1 cellular context compared by ENCODE assay signal in the genomic region with DNA sequence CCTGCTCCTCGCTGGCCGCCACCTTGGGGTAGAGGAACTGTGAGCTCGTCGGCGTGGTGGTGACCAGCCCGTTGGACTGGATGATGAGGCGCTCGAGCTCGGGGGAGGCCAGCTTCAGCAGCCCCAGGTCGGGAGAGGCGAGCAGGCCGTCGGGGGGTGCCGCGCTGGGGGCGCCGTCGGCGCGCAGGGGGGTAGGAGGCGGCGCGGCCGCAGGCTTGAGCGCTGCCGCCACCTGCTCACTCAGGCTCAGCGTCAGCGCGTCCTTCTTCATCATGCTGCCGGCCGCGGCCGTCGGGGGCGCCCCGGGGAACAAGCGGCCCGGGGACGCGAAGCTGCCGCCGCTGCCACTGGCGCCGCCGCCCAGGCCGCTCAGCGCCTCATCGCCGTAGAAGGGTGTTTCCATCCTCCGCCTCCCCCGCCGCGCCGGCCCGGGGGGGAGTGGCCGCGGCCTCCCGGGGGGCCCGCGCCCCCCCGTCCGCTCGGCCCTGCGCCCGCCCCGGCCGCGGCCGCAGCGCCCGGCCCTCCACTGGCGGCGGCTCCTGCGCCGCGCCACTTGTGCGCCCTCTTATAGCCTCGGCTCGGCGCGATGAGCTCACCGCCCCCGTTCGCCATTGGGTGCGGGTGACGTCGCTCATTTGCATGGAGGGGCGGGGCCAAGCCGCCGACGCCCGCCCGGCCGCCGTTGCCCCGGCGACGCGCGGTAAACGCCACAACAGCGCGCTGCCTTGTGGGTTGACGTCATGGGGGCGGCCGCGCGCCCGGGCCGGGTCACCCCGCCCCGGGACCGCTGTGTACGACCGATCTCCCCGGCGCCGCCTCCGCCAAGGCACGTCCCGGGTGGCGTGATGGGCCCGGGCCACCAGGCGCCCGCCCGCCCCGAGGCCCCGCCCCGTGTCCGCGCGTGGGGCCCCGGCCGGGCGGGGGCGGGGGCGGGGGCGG.
A peak's percentile ranks its signal among the peaks of the same experiment; 100 is the strongest.
TF ChIP-seq lines count a peak whose summit lies in the region.

A gene (minus strand): TSS at position 541 of the 939 bp plus-strand sequence. CDS start 138 bp downstream, at position 403.

TF ChIP-seq in GM12878, 131 proteins besides CTCF, POLR2A, EP300 and RAD21 (continued from another document and continues in another):
- TF ChIP-seq, protein P1, sequence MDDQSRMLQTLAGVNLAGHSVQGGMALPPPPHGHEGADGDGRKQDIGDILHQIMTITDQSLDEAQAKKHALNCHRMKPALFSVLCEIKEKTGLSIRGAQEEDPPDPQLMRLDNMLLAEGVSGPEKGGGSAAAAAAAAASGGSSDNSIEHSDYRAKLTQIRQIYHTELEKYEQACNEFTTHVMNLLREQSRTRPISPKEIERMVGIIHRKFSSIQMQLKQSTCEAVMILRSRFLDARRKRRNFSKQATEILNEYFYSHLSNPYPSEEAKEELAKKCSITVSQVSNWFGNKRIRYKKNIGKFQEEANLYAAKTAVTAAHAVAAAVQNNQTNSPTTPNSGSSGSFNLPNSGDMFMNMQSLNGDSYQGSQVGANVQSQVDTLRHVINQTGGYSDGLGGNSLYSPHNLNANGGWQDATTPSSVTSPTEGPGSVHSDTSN (IDR thresholded peaks at IDR 0.05; ENCODE audit: insufficient replicate concordance, low read depth, low read length): peak; percentile 84
- TF ChIP-seq NRF1 (conservative IDR thresholded peaks at IDR 0.05; ENCODE audit: low read depth, low read length) (no peak), RELA (IDR thresholded peaks at IDR 0.05; ENCODE audit: borderline replicate concordance, partially characterized antibody) (peak; percentile 42), ATF7 (IDR thresholded peaks at IDR 0.05; ENCODE audit: low read depth) (peak; percentile 95), ZNF622 (IDR thresholded peaks at IDR 0.05) (no peak), PAX8 (IDR thresholded peaks at IDR 0.05) (no peak), SREBF2 (IDR thresholded peaks at IDR 0.05; ENCODE audit: low read length) (peak; percentile 63), ZZZ3 (IDR thresholded peaks at IDR 0.05; ENCODE audit: control insufficient read depth, insufficient read length, low read depth) (no peak), BHLHE40 (IDR thresholded peaks at IDR 0.05; ENCODE audit: borderline replicate concordance in 1 of 2, low read depth in 2 of 2, low read length in 1 of 2) (peak in 1 of 2 experiments; percentile 94; a peak in 3 of 4 replicates), SPI1 (IDR thresholded peaks at IDR 0.05; ENCODE audit: borderline replicate concordance, insufficient read depth, low read depth, low read length) (no peak), SIN3A (IDR thresholded peaks at IDR 0.05; ENCODE audit: low read depth, low read length) (peak; percentile 49; the same call in 1 of the 2 replicates), SMC3 (IDR thresholded peaks at IDR 0.05; ENCODE audit: borderline replicate concordance, low read length) (no peak), SMAD1 (IDR thresholded peaks at IDR 0.05; ENCODE audit: low read depth, partially characterized antibody) (no peak), SUZ12 (IDR thresholded peaks at IDR 0.05; ENCODE audit: unreplicated experiment) (no peak), SREBF1 (IDR thresholded peaks at IDR 0.05; ENCODE audit: low read length) (peak; percentile 76; the same call in 1 of the 2 replicates), SMARCA5 (IDR thresholded peaks at IDR 0.05) (0 out of 2 replicates have a peak, but pooled peaks have one; percentile 57), MXI1 (IDR thresholded peaks at IDR 0.05; ENCODE audit: low read depth, low read length) (peak; percentile 98), TCF12 (IDR thresholded peaks at IDR 0.05; ENCODE audit: low read depth, low read length) (peak; percentile 54; the same call in 1 of the 2 replicates), NFXL1 (IDR thresholded peaks at IDR 0.05; ENCODE audit: borderline replicate concordance) (peak; percentile 78; the same call in 1 of the 2 replicates), POLR2AphosphoS5 (IDR thresholded peaks at IDR 0.05; ENCODE audit: low read length) (peak; percentile 97), CEBPB (IDR thresholded peaks at IDR 0.05; ENCODE audit: borderline replicate concordance in 1 of 2, low read depth in 2 of 2, low read length in 2 of 2) (no peak), LARP7 (IDR thresholded peaks at IDR 0.05) (peak; percentile 94), RAD51 (IDR thresholded peaks at IDR 0.05) (no peak), SIX5 (IDR thresholded peaks at IDR 0.05; ENCODE audit: low read depth, low read length, severe bottlenecking) (no peak), STAT3 (IDR thresholded peaks at IDR 0.05; ENCODE audit: low read depth, low read length) (no peak), RUNX3 (IDR thresholded peaks at IDR 0.05; ENCODE audit: low read length) (peak; percentile 68), MYC (IDR thresholded peaks at IDR 0.05; ENCODE audit: insufficient read depth, insufficient read length, insufficient replicate concordance, low read length, severe bottlenecking) (no peak), SUPT20H (IDR thresholded peaks at IDR 0.05; ENCODE audit: borderline replicate concordance, control insufficient read depth, low read depth, low read length) (no peak)
- TF ChIP-seq, protein P2, sequence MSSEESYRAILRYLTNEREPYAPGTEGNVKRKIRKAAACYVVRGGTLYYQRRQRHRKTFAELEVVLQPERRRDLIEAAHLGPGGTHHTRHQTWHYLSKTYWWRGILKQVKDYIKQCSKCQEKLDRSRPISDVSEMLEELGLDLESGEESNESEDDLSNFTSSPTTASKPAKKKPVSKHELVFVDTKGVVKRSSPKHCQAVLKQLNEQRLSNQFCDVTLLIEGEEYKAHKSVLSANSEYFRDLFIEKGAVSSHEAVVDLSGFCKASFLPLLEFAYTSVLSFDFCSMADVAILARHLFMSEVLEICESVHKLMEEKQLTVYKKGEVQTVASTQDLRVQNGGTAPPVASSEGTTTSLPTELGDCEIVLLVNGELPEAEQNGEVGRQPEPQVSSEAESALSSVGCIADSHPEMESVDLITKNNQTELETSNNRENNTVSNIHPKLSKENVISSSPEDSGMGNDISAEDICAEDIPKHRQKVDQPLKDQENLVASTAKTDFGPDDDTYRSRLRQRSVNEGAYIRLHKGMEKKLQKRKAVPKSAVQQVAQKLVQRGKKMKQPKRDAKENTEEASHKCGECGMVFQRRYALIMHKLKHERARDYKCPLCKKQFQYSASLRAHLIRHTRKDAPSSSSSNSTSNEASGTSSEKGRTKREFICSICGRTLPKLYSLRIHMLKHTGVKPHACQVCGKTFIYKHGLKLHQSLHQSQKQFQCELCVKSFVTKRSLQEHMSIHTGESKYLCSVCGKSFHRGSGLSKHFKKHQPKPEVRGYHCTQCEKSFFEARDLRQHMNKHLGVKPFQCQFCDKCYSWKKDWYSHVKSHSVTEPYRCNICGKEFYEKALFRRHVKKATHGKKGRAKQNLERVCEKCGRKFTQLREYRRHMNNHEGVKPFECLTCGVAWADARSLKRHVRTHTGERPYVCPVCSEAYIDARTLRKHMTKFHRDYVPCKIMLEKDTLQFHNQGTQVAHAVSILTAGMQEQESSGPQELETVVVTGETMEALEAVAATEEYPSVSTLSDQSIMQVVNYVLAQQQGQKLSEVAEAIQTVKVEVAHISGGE (CRISPR knock-in tag; IDR thresholded peaks at IDR 0.05): 0 out of 2 replicates have a peak, but pooled peaks have one; percentile 11
- TF ChIP-seq, protein P3, sequence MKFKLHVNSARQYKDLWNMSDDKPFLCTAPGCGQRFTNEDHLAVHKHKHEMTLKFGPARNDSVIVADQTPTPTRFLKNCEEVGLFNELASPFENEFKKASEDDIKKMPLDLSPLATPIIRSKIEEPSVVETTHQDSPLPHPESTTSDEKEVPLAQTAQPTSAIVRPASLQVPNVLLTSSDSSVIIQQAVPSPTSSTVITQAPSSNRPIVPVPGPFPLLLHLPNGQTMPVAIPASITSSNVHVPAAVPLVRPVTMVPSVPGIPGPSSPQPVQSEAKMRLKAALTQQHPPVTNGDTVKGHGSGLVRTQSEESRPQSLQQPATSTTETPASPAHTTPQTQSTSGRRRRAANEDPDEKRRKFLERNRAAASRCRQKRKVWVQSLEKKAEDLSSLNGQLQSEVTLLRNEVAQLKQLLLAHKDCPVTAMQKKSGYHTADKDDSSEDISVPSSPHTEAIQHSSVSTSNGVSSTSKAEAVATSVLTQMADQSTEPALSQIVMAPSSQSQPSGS (IDR thresholded peaks at IDR 0.05; ENCODE audit: low read length): peak; percentile 99
- TF ChIP-seq, protein P4, sequence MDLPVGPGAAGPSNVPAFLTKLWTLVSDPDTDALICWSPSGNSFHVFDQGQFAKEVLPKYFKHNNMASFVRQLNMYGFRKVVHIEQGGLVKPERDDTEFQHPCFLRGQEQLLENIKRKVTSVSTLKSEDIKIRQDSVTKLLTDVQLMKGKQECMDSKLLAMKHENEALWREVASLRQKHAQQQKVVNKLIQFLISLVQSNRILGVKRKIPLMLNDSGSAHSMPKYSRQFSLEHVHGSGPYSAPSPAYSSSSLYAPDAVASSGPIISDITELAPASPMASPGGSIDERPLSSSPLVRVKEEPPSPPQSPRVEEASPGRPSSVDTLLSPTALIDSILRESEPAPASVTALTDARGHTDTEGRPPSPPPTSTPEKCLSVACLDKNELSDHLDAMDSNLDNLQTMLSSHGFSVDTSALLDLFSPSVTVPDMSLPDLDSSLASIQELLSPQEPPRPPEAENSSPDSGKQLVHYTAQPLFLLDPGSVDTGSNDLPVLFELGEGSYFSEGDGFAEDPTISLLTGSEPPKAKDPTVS (IDR thresholded peaks at IDR 0.05; ENCODE audit: low read depth, low read length): 0 out of 2 replicates have a peak, but pooled peaks have one; percentile 30
- TF ChIP-seq, protein P5, sequence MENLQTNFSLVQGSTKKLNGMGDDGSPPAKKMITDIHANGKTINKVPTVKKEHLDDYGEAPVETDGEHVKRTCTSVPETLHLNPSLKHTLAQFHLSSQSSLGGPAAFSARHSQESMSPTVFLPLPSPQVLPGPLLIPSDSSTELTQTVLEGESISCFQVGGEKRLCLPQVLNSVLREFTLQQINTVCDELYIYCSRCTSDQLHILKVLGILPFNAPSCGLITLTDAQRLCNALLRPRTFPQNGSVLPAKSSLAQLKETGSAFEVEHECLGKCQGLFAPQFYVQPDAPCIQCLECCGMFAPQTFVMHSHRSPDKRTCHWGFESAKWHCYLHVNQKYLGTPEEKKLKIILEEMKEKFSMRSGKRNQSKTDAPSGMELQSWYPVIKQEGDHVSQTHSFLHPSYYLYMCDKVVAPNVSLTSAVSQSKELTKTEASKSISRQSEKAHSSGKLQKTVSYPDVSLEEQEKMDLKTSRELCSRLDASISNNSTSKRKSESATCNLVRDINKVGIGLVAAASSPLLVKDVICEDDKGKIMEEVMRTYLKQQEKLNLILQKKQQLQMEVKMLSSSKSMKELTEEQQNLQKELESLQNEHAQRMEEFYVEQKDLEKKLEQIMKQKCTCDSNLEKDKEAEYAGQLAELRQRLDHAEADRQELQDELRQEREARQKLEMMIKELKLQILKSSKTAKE (IDR thresholded peaks at IDR 0.05; ENCODE audit: low read depth, poor library complexity, severe bottlenecking): no peak
- TF ChIP-seq, protein P6, sequence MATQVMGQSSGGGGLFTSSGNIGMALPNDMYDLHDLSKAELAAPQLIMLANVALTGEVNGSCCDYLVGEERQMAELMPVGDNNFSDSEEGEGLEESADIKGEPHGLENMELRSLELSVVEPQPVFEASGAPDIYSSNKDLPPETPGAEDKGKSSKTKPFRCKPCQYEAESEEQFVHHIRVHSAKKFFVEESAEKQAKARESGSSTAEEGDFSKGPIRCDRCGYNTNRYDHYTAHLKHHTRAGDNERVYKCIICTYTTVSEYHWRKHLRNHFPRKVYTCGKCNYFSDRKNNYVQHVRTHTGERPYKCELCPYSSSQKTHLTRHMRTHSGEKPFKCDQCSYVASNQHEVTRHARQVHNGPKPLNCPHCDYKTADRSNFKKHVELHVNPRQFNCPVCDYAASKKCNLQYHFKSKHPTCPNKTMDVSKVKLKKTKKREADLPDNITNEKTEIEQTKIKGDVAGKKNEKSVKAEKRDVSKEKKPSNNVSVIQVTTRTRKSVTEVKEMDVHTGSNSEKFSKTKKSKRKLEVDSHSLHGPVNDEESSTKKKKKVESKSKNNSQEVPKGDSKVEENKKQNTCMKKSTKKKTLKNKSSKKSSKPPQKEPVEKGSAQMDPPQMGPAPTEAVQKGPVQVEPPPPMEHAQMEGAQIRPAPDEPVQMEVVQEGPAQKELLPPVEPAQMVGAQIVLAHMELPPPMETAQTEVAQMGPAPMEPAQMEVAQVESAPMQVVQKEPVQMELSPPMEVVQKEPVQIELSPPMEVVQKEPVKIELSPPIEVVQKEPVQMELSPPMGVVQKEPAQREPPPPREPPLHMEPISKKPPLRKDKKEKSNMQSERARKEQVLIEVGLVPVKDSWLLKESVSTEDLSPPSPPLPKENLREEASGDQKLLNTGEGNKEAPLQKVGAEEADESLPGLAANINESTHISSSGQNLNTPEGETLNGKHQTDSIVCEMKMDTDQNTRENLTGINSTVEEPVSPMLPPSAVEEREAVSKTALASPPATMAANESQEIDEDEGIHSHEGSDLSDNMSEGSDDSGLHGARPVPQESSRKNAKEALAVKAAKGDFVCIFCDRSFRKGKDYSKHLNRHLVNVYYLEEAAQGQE (IDR thresholded peaks at IDR 0.05; ENCODE audit: low read depth, low read length): 0 out of 2 replicates have a peak, but pooled peaks have one; percentile 15
- TF ChIP-seq, protein P7, sequence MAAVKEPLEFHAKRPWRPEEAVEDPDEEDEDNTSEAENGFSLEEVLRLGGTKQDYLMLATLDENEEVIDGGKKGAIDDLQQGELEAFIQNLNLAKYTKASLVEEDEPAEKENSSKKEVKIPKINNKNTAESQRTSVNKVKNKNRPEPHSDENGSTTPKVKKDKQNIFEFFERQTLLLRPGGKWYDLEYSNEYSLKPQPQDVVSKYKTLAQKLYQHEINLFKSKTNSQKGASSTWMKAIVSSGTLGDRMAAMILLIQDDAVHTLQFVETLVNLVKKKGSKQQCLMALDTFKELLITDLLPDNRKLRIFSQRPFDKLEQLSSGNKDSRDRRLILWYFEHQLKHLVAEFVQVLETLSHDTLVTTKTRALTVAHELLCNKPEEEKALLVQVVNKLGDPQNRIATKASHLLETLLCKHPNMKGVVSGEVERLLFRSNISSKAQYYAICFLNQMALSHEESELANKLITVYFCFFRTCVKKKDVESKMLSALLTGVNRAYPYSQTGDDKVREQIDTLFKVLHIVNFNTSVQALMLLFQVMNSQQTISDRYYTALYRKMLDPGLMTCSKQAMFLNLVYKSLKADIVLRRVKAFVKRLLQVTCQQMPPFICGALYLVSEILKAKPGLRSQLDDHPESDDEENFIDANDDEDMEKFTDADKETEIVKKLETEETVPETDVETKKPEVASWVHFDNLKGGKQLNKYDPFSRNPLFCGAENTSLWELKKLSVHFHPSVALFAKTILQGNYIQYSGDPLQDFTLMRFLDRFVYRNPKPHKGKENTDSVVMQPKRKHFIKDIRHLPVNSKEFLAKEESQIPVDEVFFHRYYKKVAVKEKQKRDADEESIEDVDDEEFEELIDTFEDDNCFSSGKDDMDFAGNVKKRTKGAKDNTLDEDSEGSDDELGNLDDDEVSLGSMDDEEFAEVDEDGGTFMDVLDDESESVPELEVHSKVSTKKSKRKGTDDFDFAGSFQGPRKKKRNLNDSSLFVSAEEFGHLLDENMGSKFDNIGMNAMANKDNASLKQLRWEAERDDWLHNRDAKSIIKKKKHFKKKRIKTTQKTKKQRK (IDR thresholded peaks at IDR 0.05; ENCODE audit: low read depth, low read length): no peak
- TF ChIP-seq, protein P8, sequence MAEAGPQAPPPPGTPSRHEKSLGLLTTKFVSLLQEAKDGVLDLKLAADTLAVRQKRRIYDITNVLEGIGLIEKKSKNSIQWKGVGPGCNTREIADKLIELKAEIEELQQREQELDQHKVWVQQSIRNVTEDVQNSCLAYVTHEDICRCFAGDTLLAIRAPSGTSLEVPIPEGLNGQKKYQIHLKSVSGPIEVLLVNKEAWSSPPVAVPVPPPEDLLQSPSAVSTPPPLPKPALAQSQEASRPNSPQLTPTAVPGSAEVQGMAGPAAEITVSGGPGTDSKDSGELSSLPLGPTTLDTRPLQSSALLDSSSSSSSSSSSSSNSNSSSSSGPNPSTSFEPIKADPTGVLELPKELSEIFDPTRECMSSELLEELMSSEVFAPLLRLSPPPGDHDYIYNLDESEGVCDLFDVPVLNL (IDR thresholded peaks at IDR 0.05; ENCODE audit: low read depth, low read length): 0 out of 2 replicates have a peak, but pooled peaks have one; percentile 27
